Comparison of ENCODE assay signal across 1 cellular context in genomic region chr5:140690941-140691924, GRCh38.
A peak's percentile ranks its signal among the peaks of the same experiment; 100 is the strongest.
TF ChIP-seq lines count a peak whose summit lies in the region.

TSS of gene HARS1 (minus strand) at chr5:140691370. CDS start at chr5:140691304, 66 bp downstream.
TSS of gene HARS2 (plus strand) at chr5:140691455. CDS start at chr5:140691649, 194 bp downstream.

TF ChIP-seq in HepG2, 621 proteins besides CTCF, POLR2A, EP300 and RAD21 (continued from another document and continues in another):
- TF ChIP-seq CREB3 (CRISPR knock-in tag; IDR thresholded peaks at IDR 0.05) (no peak; the same call in 1 of the 2 replicates), HBP1 (CRISPR knock-in tag; IDR thresholded peaks at IDR 0.05; ENCODE audit: low read depth) (no peak), ZBTB49 (CRISPR knock-in tag; IDR thresholded peaks at IDR 0.05; ENCODE audit: borderline replicate concordance) (no peak), MEIS2 (CRISPR knock-in tag; IDR thresholded peaks at IDR 0.05) (peak; percentile 69; the same call in 1 of the 2 replicates), GLMP (CRISPR knock-in tag; IDR thresholded peaks at IDR 0.05; ENCODE audit: borderline replicate concordance) (no peak), MTA1 (CRISPR knock-in tag; IDR thresholded peaks at IDR 0.05; ENCODE audit: borderline replicate concordance) (no peak), MAFG (CRISPR knock-in tag; IDR thresholded peaks at IDR 0.05) (no peak), ZMYM4 (CRISPR knock-in tag; IDR thresholded peaks at IDR 0.05) (peak; percentile 83), HIC2 (CRISPR knock-in tag; IDR thresholded peaks at IDR 0.05; ENCODE audit: low read depth) (0 out of 2 replicates have a peak, but pooled peaks have one; percentile 13), ZBTB21 (CRISPR knock-in tag; IDR thresholded peaks at IDR 0.05) (no peak), SMYD3 (CRISPR knock-in tag; IDR thresholded peaks at IDR 0.05) (no peak; the same call in 1 of the 2 replicates), GATAD1 (CRISPR knock-in tag; IDR thresholded peaks at IDR 0.05) (peak; percentile 94), CBX2 (IDR thresholded peaks at IDR 0.05; ENCODE audit: low read depth, low read length) (no peak), CBX2 (CRISPR knock-in tag; IDR thresholded peaks at IDR 0.05; ENCODE audit: low read depth) (no peak), HOXD1 (CRISPR knock-in tag; IDR thresholded peaks at IDR 0.05) (peak; percentile 69; the same call in 1 of the 2 replicates), ZNF720 (CRISPR knock-in tag; IDR thresholded peaks at IDR 0.05) (0 out of 2 replicates have a peak, but pooled peaks have one; percentile 58), CREM (IDR thresholded peaks at IDR 0.05) (peak; percentile 80), CREM (CRISPR knock-in tag; IDR thresholded peaks at IDR 0.05) (no peak), HOMEZ (CRISPR knock-in tag; IDR thresholded peaks at IDR 0.05; ENCODE audit: low read depth) (peak; percentile 60; the same call in 1 of the 2 replicates), PRDM4 (CRISPR knock-in tag; IDR thresholded peaks at IDR 0.05; ENCODE audit: borderline replicate concordance) (no peak; the same call in 1 of the 2 replicates), KLF16 (CRISPR knock-in tag; IDR thresholded peaks at IDR 0.05) (peak in 1 of 2 experiments; percentile 69; a peak in 1 of 4 replicates), GABPA (IDR thresholded peaks at IDR 0.05; ENCODE audit: low read depth, low read length) (peak; percentile 93), GABPA (CRISPR knock-in tag; IDR thresholded peaks at IDR 0.05; ENCODE audit: low read depth) (peak; percentile 100), RBFOX2 (IDR thresholded peaks at IDR 0.05; ENCODE audit: low read depth, low read length) (peak; percentile 88), TCF7 (IDR thresholded peaks at IDR 0.05; ENCODE audit: low read depth) (no peak), ZNF430 (CRISPR knock-in tag; IDR thresholded peaks at IDR 0.05) (peak; percentile 70; the same call in 1 of the 2 replicates), NFKB2 (CRISPR knock-in tag; IDR thresholded peaks at IDR 0.05; ENCODE audit: borderline replicate concordance) (peak; percentile 95), MATR3 (CRISPR knock-in tag; IDR thresholded peaks at IDR 0.05) (no peak), ZNF326 (CRISPR knock-in tag; IDR thresholded peaks at IDR 0.05; ENCODE audit: borderline replicate concordance) (no peak), IRF9 (CRISPR knock-in tag; IDR thresholded peaks at IDR 0.05; ENCODE audit: borderline replicate concordance) (peak; percentile 81; the same call in 1 of the 2 replicates), ZNF460 (CRISPR knock-in tag; IDR thresholded peaks at IDR 0.05; ENCODE audit: borderline replicate concordance) (peak; percentile 35; the same call in 1 of the 2 replicates), SNAI1 (CRISPR knock-in tag; IDR thresholded peaks at IDR 0.05; ENCODE audit: borderline replicate concordance) (peak; percentile 79; the same call in 1 of the 2 replicates), FOXJ3 (CRISPR knock-in tag; IDR thresholded peaks at IDR 0.05; ENCODE audit: borderline replicate concordance) (peak; percentile 73; the same call in 1 of the 2 replicates), GZF1 (CRISPR knock-in tag; IDR thresholded peaks at IDR 0.05) (no peak; the same call in 1 of the 2 replicates), ZFP41 (CRISPR knock-in tag; IDR thresholded peaks at IDR 0.05; ENCODE audit: borderline replicate concordance) (no peak), ZNF44 (CRISPR knock-in tag; IDR thresholded peaks at IDR 0.05) (no peak), HNF4G (IDR thresholded peaks at IDR 0.05; ENCODE audit: borderline replicate concordance, low read depth, low read length) (no peak), HNF4G (CRISPR knock-in tag; IDR thresholded peaks at IDR 0.05; ENCODE audit: borderline replicate concordance, low read depth) (no peak), RCOR2 (CRISPR knock-in tag; IDR thresholded peaks at IDR 0.05) (0 out of 2 replicates have a peak, but pooled peaks have one; percentile 38), STAG1 (CRISPR knock-in tag; IDR thresholded peaks at IDR 0.05) (peak; percentile 39), ZBTB39 (CRISPR knock-in tag; IDR thresholded peaks at IDR 0.05) (no peak), ZNF784 (CRISPR knock-in tag; IDR thresholded peaks at IDR 0.05; ENCODE audit: borderline replicate concordance) (0 out of 2 replicates have a peak, but pooled peaks have one; percentile 9), CBX1 (IDR thresholded peaks at IDR 0.05; ENCODE audit: low read depth) (peak; percentile 25), ERF (CRISPR knock-in tag; IDR thresholded peaks at IDR 0.05) (peak; percentile 91; the same call in 1 of the 2 replicates), ZNF350 (CRISPR knock-in tag; IDR thresholded peaks at IDR 0.05; ENCODE audit: borderline replicate concordance, low read depth) (peak; percentile 92), ZNF782 (CRISPR knock-in tag; IDR thresholded peaks at IDR 0.05; ENCODE audit: borderline replicate concordance) (no peak), FOSL2 (CRISPR knock-in tag; IDR thresholded peaks at IDR 0.05) (0 out of 2 replicates have a peak, but pooled peaks have one; percentile 45), ZNF7 (CRISPR knock-in tag; IDR thresholded peaks at IDR 0.05) (no peak), ZFP36 (IDR thresholded peaks at IDR 0.05; ENCODE audit: borderline replicate concordance, low read depth, low read length, partially characterized antibody) (no peak), ASH2L (IDR thresholded peaks at IDR 0.05; ENCODE audit: insufficient read length, low read depth, low read length) (peak; percentile 93)
